ENCODE assay signal across 17 cellular contexts in the genomic region with DNA sequence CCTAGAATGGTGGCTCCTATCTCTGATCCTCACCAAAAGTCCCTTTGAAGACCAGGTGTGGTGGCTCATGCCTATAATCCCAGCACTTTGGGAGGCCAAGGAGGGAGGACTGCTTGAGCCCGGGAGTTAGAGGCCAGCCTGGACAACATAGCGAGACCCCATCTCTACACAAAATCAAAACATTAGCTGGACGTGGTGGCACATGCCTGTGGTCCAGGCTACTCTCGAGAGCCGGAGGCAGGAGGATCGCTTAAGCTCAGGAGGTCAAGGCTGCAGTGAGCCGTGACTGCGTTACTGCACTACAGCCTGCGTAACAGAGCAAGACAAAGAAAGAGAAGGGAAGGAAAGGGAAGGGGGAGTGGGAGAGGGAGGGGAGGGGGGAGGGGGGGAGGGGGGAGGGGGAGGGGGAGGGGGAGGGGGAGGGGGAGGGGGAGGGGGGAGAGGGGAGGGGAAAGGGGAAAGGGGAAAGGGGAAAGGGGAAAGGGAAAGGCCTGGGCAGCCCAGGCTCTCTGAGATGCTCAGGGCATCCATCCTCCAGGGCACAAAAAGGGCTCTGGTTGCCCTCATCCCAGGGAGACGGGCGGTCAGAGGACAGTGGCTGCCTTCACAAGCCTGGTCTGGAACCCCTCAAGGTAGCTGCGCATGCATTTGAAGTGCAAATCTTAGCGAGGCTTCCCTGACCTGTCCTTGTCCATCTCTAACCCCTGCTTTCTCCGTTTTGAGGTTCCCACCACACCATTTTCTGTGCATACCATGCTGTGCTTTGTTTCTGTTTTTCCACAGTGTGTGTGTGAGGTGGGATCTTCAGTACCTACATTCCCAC.
DNase-seq lines count a peak whose midpoint lies in the region; ATAC-seq, FAIRE-seq and TF ChIP-seq lines count a peak whose summit lies in the region.
"Had no signal": no experiment of that assay in that cellular context is flagged by ENCODE, and none has a peak within 500 bp of the region (broad histone marks: within the 10 kb centered on the region; RNA-seq: fewer than 3 reads in every experiment).

No MANE protein-coding gene starts in this region.

- DNase-seq in H7 (peak; percentile 27), RCC 7860 (ENCODE audit: low spot score) (peak; percentile 54), foreskin keratinocyte (no peak), small intestine (no peak), H4 (ENCODE audit: low spot score) (no peak)
- no peak for DNase-seq in stimulated activated naive CD8-positive, alpha-beta T cell treated with anti-CD3 and anti-CD28 coated beads, Interleukin-15, Interleukin-2, amounts not matched to agents 100 U/mL and 50 U/mL, for 24 hours
- DNase-seq: activated CD8-positive, alpha-beta memory T cell treated with anti-CD3 and anti-CD28 coated beads, Interleukin-2, amount 50 U/mL, for 4 hours; activated naive CD4-positive, alpha-beta T cell; effector memory CD8-positive, alpha-beta T cell; KG1; NCI-H1092 treated with DMSO at 0.1 percent for 48 hours; pancreas; stimulated activated CD4-positive, alpha-beta T cell treated with anti-CD3 and anti-CD28 coated beads, Interleukin-4, amount 100 ng/mL, for 1 hour; T-helper 17 cell had no signal

- peak overlapping the region; percentile 4 for H3K27ac ChIP-seq in foreskin keratinocyte
- peak overlapping the region; percentile 55 to 72 for H3K27ac ChIP-seq in small intestine (ENCODE audit: low read depth in 1 of 2, low read length in 1 of 2)
- H3K27ac ChIP-seq: C4-2B, thyroid gland had no signal

- ATAC-seq in foreskin keratinocyte: no peak
- ATAC-seq in stimulated activated naive CD8-positive, alpha-beta T cell treated with anti-CD3 and anti-CD28 coated beads, Interleukin-15, Interleukin-2, amounts not matched to agents 100 U/mL and 50 U/mL, for 24 hours: no peak
- ATAC-seq in GM18517 (IDR thresholded peaks at IDR 0.05; ENCODE audit: unreplicated experiment): no peak
- ATAC-seq: effector memory CD8-positive, alpha-beta T cell; T-helper 17 cell had no signal

- H3K4me1 ChIP-seq in foreskin keratinocyte: peaks cover 38% of the 10 kb centered on the region
- peaks cover 3 to 19% of the 10 kb centered on the region in 2 donors for H3K4me1 ChIP-seq in small intestine (ENCODE audit: control insufficient read depth in 2 of 2, insufficient read depth in 1 of 2, low read depth in 1 of 2, low read length in 1 of 2)
- H3K4me1 ChIP-seq: pancreas had no signal

- no peak overlapping the region for H3K4me3 ChIP-seq in H7 (ENCODE audit: insufficient read depth, low read depth, low read length)
- no peak overlapping the region for H3K4me3 ChIP-seq in small intestine (ENCODE audit: low read depth in 1 of 2, low read length in 2 of 2)
- H3K4me3 ChIP-seq: pancreas, thyroid gland had no signal

- no peaks in the 10 kb centered on the region for H3K9me3 ChIP-seq in small intestine (ENCODE audit: control insufficient read depth, low read depth)
- H3K9me3 ChIP-seq: pancreas, thyroid gland had no signal

- no peaks in the 10 kb centered on the region for H3K36me3 ChIP-seq in H7 (replicated peaks; ENCODE audit: control insufficient read depth, insufficient read depth, low read length)
- H3K36me3 ChIP-seq in small intestine (ENCODE audit: control insufficient read depth in 2 of 2, insufficient read depth in 2 of 2, low read length in 2 of 2): no peaks in the 10 kb centered on the region
- H3K36me3 ChIP-seq: pancreas, thyroid gland had no signal

- no peak for TF ChIP-seq CTCF in foreskin keratinocyte (conservative IDR thresholded peaks at IDR 0.05)

- H3K27me3 ChIP-seq in H7 (ENCODE audit: control insufficient read depth, insufficient read depth, low read length) (no peaks in the 10 kb centered on the region), foreskin keratinocyte (no peaks in the 10 kb centered on the region), small intestine (ENCODE audit: control insufficient read depth in 2 of 2, insufficient read depth in 2 of 2, low read length in 2 of 2) (no peaks in the 10 kb centered on the region)
- H3K27me3 ChIP-seq: pancreas, thyroid gland had no signal

- WGBS in small intestine, 3 donors: 75 to 86% (median 84%) methylated on average over 11 to 14 of the region's 14 CpGs

- FAIRE-seq in RCC 7860 (lab: Jason Lieb, UNC) (no peak), small intestine (lab: Jason Lieb, UNC) (no peak)
- FAIRE-seq: pancreas had no signal

Comparison
In these comparisons a context has a peak if more than half of its experiments do, and no peak if none do; other contexts are left out.
1. DNase-seq: peak in H7 (single experiment) and RCC 7860 (single experiment); none in foreskin keratinocyte (0 of 2), small intestine (single experiment), stimulated activated naive CD8-positive, alpha-beta T cell treated with anti-CD3 and anti-CD28 coated beads, Interleukin-15, Interleukin-2, amounts not matched to agents 100 U/mL and 50 U/mL, for 24 hours (single experiment) and H4 (single experiment).